ENCODE assay signal across 4 cellular contexts in the genomic region with DNA sequence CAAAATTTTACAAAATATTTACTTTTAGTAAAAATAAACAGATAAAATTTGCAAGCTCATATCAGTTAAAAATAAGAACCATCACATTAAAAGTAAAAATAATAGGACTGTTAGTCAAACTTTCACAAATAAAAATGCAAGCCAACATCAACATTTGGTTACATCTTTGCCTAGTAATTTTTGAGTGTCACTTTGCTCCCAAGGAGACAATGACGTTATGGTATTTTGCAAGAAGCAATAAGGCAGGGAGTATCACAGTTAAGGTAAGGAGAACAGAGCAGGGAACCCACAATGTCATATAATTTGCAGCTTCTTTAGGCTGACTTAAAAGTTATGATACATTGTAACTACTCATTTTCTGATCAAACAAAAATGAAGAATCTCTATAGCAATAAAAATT.
"Had no signal": no experiment of that assay in that cellular context is flagged by ENCODE, and none has a peak within 500 bp of the region (broad histone marks: within the 10 kb centered on the region; RNA-seq: fewer than 3 reads in every experiment).

No MANE protein-coding gene starts in this region.

- DNase-seq: H9, HCEC 1CT, IMR-90 had no signal

- H3K4me3 Mint-ChIP-seq: GM23338, H9 had no signal

- ATAC-seq: GM23338 had no signal

- H3K4me1 Mint-ChIP-seq: GM23338, H9 had no signal

- H3K4me3 ChIP-seq: GM23338 had no signal

- H3K27ac Mint-ChIP-seq: GM23338, H9 had no signal
